ENCODE assay signal across 12 cellular contexts in the genomic region with DNA sequence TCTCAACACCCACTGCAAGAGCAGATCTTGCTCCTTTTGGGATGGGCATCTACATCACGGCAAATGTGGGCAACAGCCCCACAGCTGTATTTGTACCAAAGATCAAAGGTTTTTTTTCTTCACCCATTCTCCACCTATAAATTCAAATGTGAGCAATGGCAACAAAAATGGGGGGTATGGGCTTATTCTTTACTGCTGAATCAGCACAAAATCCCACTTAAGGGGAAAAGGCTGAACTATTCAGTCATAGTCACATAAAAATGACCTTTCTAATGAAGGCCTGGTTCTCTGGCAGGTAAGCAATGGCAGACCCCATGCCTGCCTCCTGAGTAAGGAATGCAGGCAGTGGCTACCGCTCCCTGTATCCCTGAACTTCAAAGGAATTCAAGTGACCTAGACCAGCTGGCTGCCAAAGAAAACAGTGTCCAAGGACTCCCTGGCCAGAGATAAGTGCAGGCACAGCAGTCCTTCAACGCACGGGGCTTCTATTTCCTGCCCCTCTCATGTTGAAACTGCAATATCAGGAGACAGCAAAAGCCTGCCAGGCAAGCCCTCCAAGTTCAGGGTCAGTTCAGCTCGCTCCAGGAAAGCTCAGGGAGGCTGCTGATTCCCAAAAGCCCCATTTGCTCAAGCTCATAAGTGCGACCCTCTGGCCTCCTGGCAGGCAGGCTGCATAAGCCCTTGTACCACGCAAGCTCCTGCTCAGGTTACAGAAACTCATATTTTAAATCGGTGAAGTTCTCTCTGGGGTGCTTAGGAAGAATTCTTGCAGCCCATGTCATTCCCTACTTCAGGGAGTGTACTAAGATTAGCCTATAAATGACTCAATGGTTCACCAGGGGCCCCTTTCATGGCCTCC.
DNase-seq lines count a peak whose midpoint lies in the region; TF ChIP-seq lines count a peak whose summit lies in the region.
"Had no signal": no experiment of that assay in that cellular context is flagged by ENCODE, and none has a peak within 500 bp of the region (broad histone marks: within the 10 kb centered on the region; RNA-seq: fewer than 3 reads in every experiment).

No MANE protein-coding gene starts in this region.

- H3K27me3 ChIP-seq in thyroid gland, result no peaks in the 10 kb centered on the region
- H3K27me3 ChIP-seq in HAP-1 (ENCODE audit: low read depth), result no peaks in the 10 kb centered on the region

- intact Hi-C loops in thyroid gland (cut with DNase I), result no loop called here

- DNase-seq in NCI-H2029 (lab: John Stamatoyannopoulos, UW) (peak; percentile 11), NCI-H2029 treated with DMSO at 0.1 percent for 48 hours (lab: John Stamatoyannopoulos, UW) (no peak), dedifferentiated amniotic fluid mesenchymal stem cell (ENCODE audit: extremely low spot score) (peak; percentile 37), left kidney (ENCODE audit: low read depth, low spot score) (peak; percentile 82), thyroid gland (peak; percentile 15 to 23), SIG-M5 treated with dmso at 0.1 percent for 504 hours (lab: John Stamatoyannopoulos, UW; ENCODE audit: unreplicated experiment) (no peak), hypothalamus (lab: John Stamatoyannopoulos, UW) (no peak), HAP-1 (ENCODE audit: low spot score in 2 of 2) (no peak)
- DNase-seq: central memory CD4-positive, alpha-beta T cell; DND-41; MV-4-11; stimulated activated CD4-positive, alpha-beta T cell treated with anti-CD3 and anti-CD28 coated beads, Interleukin-1b, Interleukin-23, amount 100 ng/mL, for 48 hours had no signal

- H3K4me3 ChIP-seq in thyroid gland (replicated peaks in 1 of 3) (no peak overlapping the region), HAP-1 (no peak overlapping the region)

- in situ Hi-C loops in HAP-1 (cut with MboI; ENCODE audit: low sequenced_read_pairs), result no loop called here

- no peaks in the 10 kb centered on the region for H3K36me3 ChIP-seq in thyroid gland
- no peaks in the 10 kb centered on the region for H3K36me3 ChIP-seq in HAP-1 (replicated peaks)

- H3K9me3 ChIP-seq in thyroid gland, result no peaks in the 10 kb centered on the region
- no peaks in the 10 kb centered on the region for H3K9me3 ChIP-seq in HAP-1

- no peak overlapping the region for H3K27ac ChIP-seq in thyroid gland

- 35% methylated on average over 7 to 8 of the region's 8 CpGs for WGBS in thyroid gland, 2 donors

- no peak for TF ChIP-seq POLR2A in thyroid gland (IDR thresholded peaks at IDR 0.05)

- no peak for TF ChIP-seq CTCF in thyroid gland (IDR thresholded peaks at IDR 0.05)

- peaks cover 4 to 7% of the 10 kb centered on the region in 2 donors for H3K4me1 ChIP-seq in thyroid gland
- H3K4me1 ChIP-seq in HAP-1, result peaks cover under 1% of the 10 kb centered on the region; the same call in 1 of the 2 replicates

Comparison
In these comparisons a context has a peak if more than half of its experiments do, and no peak if none do; other contexts are left out.
1. DNase-seq: peak in NCI-H2029 (single experiment), dedifferentiated amniotic fluid mesenchymal stem cell (single experiment), left kidney (single experiment) and thyroid gland (2 of 2); none in NCI-H2029 treated with DMSO at 0.1 percent for 48 hours (single experiment), SIG-M5 treated with dmso at 0.1 percent for 504 hours (single experiment), hypothalamus (0 of 51) and HAP-1 (0 of 2).